Comparison of ENCODE assay signal across 18 cellular contexts in the genomic region with DNA sequence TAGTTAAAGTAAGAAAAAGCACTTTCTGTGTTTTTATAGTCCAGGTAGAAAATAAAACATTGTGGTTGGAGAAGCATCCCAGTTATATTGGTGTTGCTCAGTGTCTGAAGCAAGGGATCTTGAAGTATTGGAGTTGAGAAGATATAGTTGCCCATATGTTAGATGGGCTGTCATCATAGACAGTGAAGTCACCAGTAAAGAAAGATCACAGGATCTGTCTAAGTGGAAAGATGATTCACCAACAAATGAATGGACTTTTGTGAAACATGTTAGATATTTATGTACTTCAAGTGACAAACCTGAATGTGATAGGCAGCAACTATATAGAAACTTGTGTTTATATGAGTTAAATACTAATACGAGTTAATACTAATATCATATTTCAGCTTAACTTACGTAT. TPM values are rescaled to one million over a fixed set of nuclear protein-coding genes. Genes with fewer than 3 reads are reported as not detected.
"Had no signal": no experiment of that assay in that cellular context is flagged by ENCODE, and none has a peak within 500 bp of the region (broad histone marks: within the 10 kb centered on the region; RNA-seq: fewer than 3 reads in every experiment).

No MANE protein-coding gene starts in this region.

- H3K27ac ChIP-seq: psoas muscle, suprapubic skin had no signal

- H3K4me1 ChIP-seq: upper lobe of right lung had no signal

- ATAC-seq: activated T-helper 17 cell treated with anti-CD3 and anti-CD28 coated beads, Interleukin-2, amount 50 U/mL, for 72 hours; psoas muscle; stimulated activated naive CD8-positive, alpha-beta T cell treated with anti-CD3 and anti-CD28 coated beads, Interleukin-15, Interleukin-2, amounts not matched to agents 100 U/mL and 50 U/mL, for 24 hours; upper lobe of right lung; WTC11 had no signal

- H3K9me3 ChIP-seq: sigmoid colon, suprapubic skin, upper lobe of right lung had no signal

- H3K27me3 ChIP-seq: sigmoid colon, suprapubic skin, upper lobe of right lung had no signal

- H3K36me3 ChIP-seq: sigmoid colon, suprapubic skin, upper lobe of right lung had no signal

- H3K4me3 ChIP-seq: psoas muscle, suprapubic skin, upper lobe of right lung had no signal

- DNase-seq: activated CD4-positive, alpha-beta T cell treated with anti-CD3 and anti-CD28 coated beads, Interleukin-2, amount 10 ng/mL, durations not matched to agents 24 days and 14 days; activated CD8-positive, alpha-beta memory T cell treated with anti-CD3 and anti-CD28 coated beads for 24 hours; activated naive CD4-positive, alpha-beta T cell treated with anti-CD3 and anti-CD28 coated beads, Interleukin-2, amount 10 ng/mL, durations not matched to agents 7 days and 5 days; central memory CD4-positive, alpha-beta T cell; dermis blood vessel endothelial cell; erythroblast; occipital lobe; psoas muscle; sigmoid colon; stimulated activated CD4-positive, alpha-beta T cell treated with anti-CD3 and anti-CD28 coated beads, Interleukin-4, amount 100 ng/mL, for 1 hour; stimulated activated CD8-positive, alpha-beta memory T cell treated with anti-CD3 and anti-CD28 coated beads, Interleukin-4, amount 100 ng/mL, for 48 hours; stimulated activated naive CD8-positive, alpha-beta T cell treated with anti-CD3 and anti-CD28 coated beads, Interleukin-15, Interleukin-2, amounts not matched to agents 100 U/mL and 50 U/mL, for 24 hours; T1000; upper lobe of right lung had no signal

RNA-seq across cellular contexts. Expression of gene OGN, which starts 11.7 kb away (rescaled TPM):
- total RNA-seq: activated CD4-positive, alpha-beta T cell treated with anti-CD3 and anti-CD28 coated beads, Interleukin-2, amount 10 ng/mL, durations not matched to agents 24 days and 14 days; dermis blood vessel endothelial cell; left lobe of liver; WTC11 had no signal

RNA-seq across cellular contexts. Expression of gene OMD, which starts 31.6 kb away (rescaled TPM):
- total RNA-seq: activated CD4-positive, alpha-beta T cell treated with anti-CD3 and anti-CD28 coated beads, Interleukin-2, amount 10 ng/mL, durations not matched to agents 24 days and 14 days; activated T-helper 17 cell treated with anti-CD3 and anti-CD28 coated beads, Interleukin-2, amount 50 U/mL, for 72 hours; WTC11 had no signal
